15 cellular contexts compared by ENCODE assay signal in the genomic region with DNA sequence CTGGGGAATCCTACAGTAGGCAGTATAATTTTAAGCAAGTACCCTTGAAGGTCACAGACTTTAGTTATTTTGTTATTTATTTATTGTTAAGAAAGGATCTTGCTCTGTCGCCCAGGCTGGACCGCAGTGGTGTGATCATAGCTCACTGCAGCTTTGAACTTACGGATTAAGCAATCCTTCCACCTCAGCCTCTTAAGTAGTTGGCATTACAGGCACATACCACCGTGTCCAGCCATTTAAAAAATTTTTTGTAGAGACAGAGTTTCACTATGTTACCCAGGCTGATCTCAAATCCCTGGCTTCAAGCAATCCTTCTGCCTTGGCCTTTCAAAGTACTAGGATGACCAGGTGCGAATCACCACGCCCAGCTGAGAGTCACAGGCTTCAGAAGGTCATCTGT. TPM values are rescaled to one million over a fixed set of nuclear protein-coding genes. Genes with fewer than 3 reads are reported as not detected.
DNase-seq lines count a peak whose midpoint lies in the region; ATAC-seq and TF ChIP-seq lines count a peak whose summit lies in the region.
"Had no signal": no experiment of that assay in that cellular context is flagged by ENCODE, and none has a peak within 500 bp of the region (broad histone marks: within the 10 kb centered on the region; RNA-seq: fewer than 3 reads in every experiment).

No MANE protein-coding gene starts in this region.

- no peak for ATAC-seq in T-helper 17 cell
- ATAC-seq in lower lobe of right lung, result peak; percentile 36 to 45
- ATAC-seq in upper lobe of right lung, result peak; percentile 74
- ATAC-seq in Right ventricle myocardium superior (ENCODE audit: poor library complexity), result no peak
- ATAC-seq: GM12878 had no signal

- peak overlapping the region; percentile 3 for H3K27ac Mint-ChIP-seq in activated CD4-positive, alpha-beta T cell treated with anti-CD3 and anti-CD28 coated beads, Interleukin-2, amount 10 ng/mL, durations not matched to agents 24 days and 14 days
- H3K27ac Mint-ChIP-seq in T-helper 17 cell, result peak overlapping the region; percentile 98
- H3K27ac Mint-ChIP-seq: HFFc6 had no signal

- H3K9me3 ChIP-seq in T-helper 17 cell (ENCODE audit: control insufficient read depth, low read length, poor library complexity, severe bottlenecking), result peaks cover 2% of the 10 kb centered on the region
- peaks cover 11% of the 10 kb centered on the region for H3K9me3 ChIP-seq in lower lobe of right lung
- peaks cover 10% of the 10 kb centered on the region for H3K9me3 ChIP-seq in upper lobe of right lung

- H3K27ac ChIP-seq in lower lobe of right lung, result no peak overlapping the region
- no peak overlapping the region for H3K27ac ChIP-seq in upper lobe of right lung
- H3K27ac ChIP-seq: BLaER1 treated with 17β-estradiol and CSF1 and Interleukin-3, amounts not matched to agents 10 nM and 100 nM had no signal

- H3K4me3 ChIP-seq in lower lobe of right lung, result no peak overlapping the region
- no peak overlapping the region for H3K4me3 ChIP-seq in upper lobe of right lung
- H3K4me3 ChIP-seq: BLaER1 treated with 17β-estradiol and CSF1 and Interleukin-3, amounts not matched to agents 10 nM and 100 nM; GM12878 had no signal

- H3K36me3 ChIP-seq in lower lobe of right lung (no peaks in the 10 kb centered on the region), upper lobe of right lung (no peaks in the 10 kb centered on the region)
- H3K36me3 ChIP-seq: BLaER1 treated with 17β-estradiol and CSF1 and Interleukin-3, amounts not matched to agents 10 nM and 100 nM had no signal

- DNase-seq in activated CD4-positive, alpha-beta T cell treated with anti-CD3 and anti-CD28 coated beads, Interleukin-2, amount 10 ng/mL, durations not matched to agents 24 days and 14 days, result no peak
- no peak for DNase-seq in activated CD4-positive, alpha-beta T cell treated with anti-CD3 and anti-CD28 coated beads for 48 hours
- no peak for DNase-seq in T-helper 17 cell
- no peak for DNase-seq in lower lobe of right lung
- DNase-seq in upper lobe of right lung, result no peak
- no peak for DNase-seq in Right ventricle myocardium superior
- DNase-seq in ureter (ENCODE audit: low spot score), result no peak
- DNase-seq: 8988T; AML-193; CD4-positive, alpha-beta T cell; DMS79; HCEC 1CT; HFFc6 had no signal

- TF ChIP-seq CTCF in lower lobe of right lung (IDR thresholded peaks at IDR 0.05), result no peak
- no peak for TF ChIP-seq CTCF in upper lobe of right lung (IDR thresholded peaks at IDR 0.05)

- H3K9me3 Mint-ChIP-seq in activated CD4-positive, alpha-beta T cell treated with anti-CD3 and anti-CD28 coated beads, Interleukin-2, amount 10 ng/mL, durations not matched to agents 24 days and 14 days, result peaks cover 6% of the 10 kb centered on the region
- H3K9me3 Mint-ChIP-seq: HFFc6 had no signal

- no peaks in the 10 kb centered on the region for H3K27me3 Mint-ChIP-seq in activated CD4-positive, alpha-beta T cell treated with anti-CD3 and anti-CD28 coated beads, Interleukin-2, amount 10 ng/mL, durations not matched to agents 24 days and 14 days
- no peaks in the 10 kb centered on the region for H3K27me3 Mint-ChIP-seq in T-helper 17 cell
- H3K27me3 Mint-ChIP-seq: CD4-positive, alpha-beta T cell had no signal

- peaks cover 27% of the 10 kb centered on the region for H3K4me1 Mint-ChIP-seq in activated CD4-positive, alpha-beta T cell treated with anti-CD3 and anti-CD28 coated beads, Interleukin-2, amount 10 ng/mL, durations not matched to agents 24 days and 14 days
- H3K4me1 Mint-ChIP-seq in T-helper 17 cell, result peaks cover 25% of the 10 kb centered on the region

- peaks cover 8% of the 10 kb centered on the region for H3K4me1 ChIP-seq in lower lobe of right lung
- H3K4me1 ChIP-seq in upper lobe of right lung, result no peaks in the 10 kb centered on the region

- peaks cover 17% of the 10 kb centered on the region for H3K36me3 Mint-ChIP-seq in activated CD4-positive, alpha-beta T cell treated with anti-CD3 and anti-CD28 coated beads, Interleukin-2, amount 10 ng/mL, durations not matched to agents 24 days and 14 days (ENCODE audit: low read depth)
- peaks cover 2% of the 10 kb centered on the region for H3K36me3 Mint-ChIP-seq in T-helper 17 cell (ENCODE audit: low read depth)

- H3K27me3 ChIP-seq in lower lobe of right lung (ENCODE audit: low read depth) (no peaks in the 10 kb centered on the region), upper lobe of right lung (no peaks in the 10 kb centered on the region)
- H3K27me3 ChIP-seq: BLaER1 treated with 17β-estradiol and CSF1 and Interleukin-3, amounts not matched to agents 10 nM and 100 nM had no signal

- intact Hi-C loops in activated CD4-positive, alpha-beta T cell treated with anti-CD3 and anti-CD28 coated beads, Interleukin-2, amount 10 ng/mL, durations not matched to agents 24 days and 14 days (cut with micrococcal nuclease), result no loop called here
- intact Hi-C loops in lower lobe of right lung (cut with DNase I) (no loop called here), upper lobe of right lung (cut with DNase I) (no loop called here), Right ventricle myocardium superior (cut with DNase I) (no loop called here)

- H3K4me3 Mint-ChIP-seq in activated CD4-positive, alpha-beta T cell treated with anti-CD3 and anti-CD28 coated beads, Interleukin-2, amount 10 ng/mL, durations not matched to agents 24 days and 14 days, result no peak overlapping the region
- no peak overlapping the region for H3K4me3 Mint-ChIP-seq in T-helper 17 cell
- H3K4me3 Mint-ChIP-seq: CD4-positive, alpha-beta T cell; HFFc6 had no signal

RNA-seq across cellular contexts. Expression of a gene that starts 22.1 kb away (rescaled TPM):
- total RNA-seq in activated CD4-positive, alpha-beta T cell treated with anti-CD3 and anti-CD28 coated beads, Interleukin-2, amount 10 ng/mL, durations not matched to agents 24 days and 14 days, result 19.5 and 19.8 TPM in 2 replicates
- total RNA-seq in T-helper 17 cell, result 10 to 100 TPM; 50.7 to 78.4 TPM
- total RNA-seq in lower lobe of right lung, result 106 TPM
- 110 TPM for total RNA-seq in upper lobe of right lung
- total RNA-seq in Right ventricle myocardium superior, result 10.4 TPM
- total RNA-seq in ureter, result 68.0 TPM

Comparison
In these comparisons a context has a peak if more than half of its experiments do, and no peak if none do; other contexts are left out.
1. ATAC-seq: peak in lower lobe of right lung (2 of 2) and upper lobe of right lung (single experiment); none in T-helper 17 cell (single experiment) and Right ventricle myocardium superior (single experiment).